In genomic region chr16:56936950-56937349, GRCh38 we compare ENCODE assay signal across 16 cellular contexts. TPM values are rescaled to one million over a fixed set of nuclear protein-coding genes. Genes with fewer than 3 reads are reported as not detected.
DNase-seq lines count a peak whose midpoint lies in the region; ATAC-seq and TF ChIP-seq lines count a peak whose summit lies in the region.
"Had no signal": no experiment of that assay in that cellular context is flagged by ENCODE, and none has a peak within 500 bp of the region (broad histone marks: within the 10 kb centered on the region; RNA-seq: fewer than 3 reads in every experiment).

No MANE protein-coding gene starts in this region.

- H3K9me3 ChIP-seq in RWPE2 (ENCODE audit: severe bottlenecking), result no peaks in the 10 kb centered on the region
- H3K9me3 ChIP-seq: colonic mucosa had no signal

- H3K27ac ChIP-seq in RWPE2 (ENCODE audit: poor library complexity, severe bottlenecking), result peak overlapping the region; percentile 71
- H3K27ac ChIP-seq: colonic mucosa, parathyroid adenoma had no signal

- ATAC-seq in RWPE2 (ENCODE audit: low read depth), result no peak
- ATAC-seq: HCT116 had no signal

- H3K4me3 ChIP-seq in RWPE2 (ENCODE audit: severe bottlenecking), result no peak overlapping the region
- peak overlapping the region; percentile 24 for H3K4me3 ChIP-seq in fibroblast of villous mesenchyme (ENCODE audit: low read depth, low read length)
- H3K4me3 ChIP-seq: colonic mucosa had no signal

- H3K9me3 Mint-ChIP-seq in activated naive CD4-positive, alpha-beta T cell treated with anti-CD3 and anti-CD28 coated beads, Interleukin-2, amount 50 U/mL, for 24 hours, result no peaks in the 10 kb centered on the region
- H3K9me3 Mint-ChIP-seq in activated naive CD4-positive, alpha-beta T cell treated with anti-CD3 and anti-CD28 coated beads, Interleukin-2, amount 10 ng/mL, durations not matched to agents 7 days and 5 days, result no peaks in the 10 kb centered on the region

- H3K4me1 ChIP-seq in RWPE2 (ENCODE audit: insufficient read depth, poor library complexity, severe bottlenecking), result peaks cover 26% of the 10 kb centered on the region
- H3K4me1 ChIP-seq: colonic mucosa had no signal

- H3K4me3 Mint-ChIP-seq in activated naive CD4-positive, alpha-beta T cell treated with anti-CD3 and anti-CD28 coated beads, Interleukin-2, amount 50 U/mL, for 24 hours, result peak overlapping the region; percentile 93
- H3K4me3 Mint-ChIP-seq in activated naive CD4-positive, alpha-beta T cell treated with anti-CD3 and anti-CD28 coated beads, Interleukin-2, amount 10 ng/mL, durations not matched to agents 7 days and 5 days, result no peak overlapping the region

- no peak overlapping the region for H3K27ac Mint-ChIP-seq in activated naive CD4-positive, alpha-beta T cell treated with anti-CD3 and anti-CD28 coated beads, Interleukin-2, amount 50 U/mL, for 24 hours
- H3K27ac Mint-ChIP-seq in activated naive CD4-positive, alpha-beta T cell treated with anti-CD3 and anti-CD28 coated beads, Interleukin-2, amount 10 ng/mL, durations not matched to agents 7 days and 5 days, result no peak overlapping the region

- peaks cover 60% of the 10 kb centered on the region for H3K4me1 Mint-ChIP-seq in activated naive CD4-positive, alpha-beta T cell treated with anti-CD3 and anti-CD28 coated beads, Interleukin-2, amount 50 U/mL, for 24 hours
- H3K4me1 Mint-ChIP-seq in activated naive CD4-positive, alpha-beta T cell treated with anti-CD3 and anti-CD28 coated beads, Interleukin-2, amount 10 ng/mL, durations not matched to agents 7 days and 5 days, result peaks cover 71% of the 10 kb centered on the region

- CTCF ChIA-PET in activated naive CD4-positive, alpha-beta T cell treated with anti-CD3 and anti-CD28 coated beads, Interleukin-2, amount 10 ng/mL, durations not matched to agents 7 days and 5 days (lab: Charles Lee), result interaction anchor here (0.9 to 1.2 kb wide), 2 partner anchors 14 to 69 kb away, joined by 3 read pairs; no protein-coding TSS in a partner anchor

- H3K27me3 ChIP-seq in RWPE2 (ENCODE audit: insufficient read depth, poor library complexity, severe bottlenecking), result no peaks in the 10 kb centered on the region
- H3K27me3 ChIP-seq: colonic mucosa had no signal

- TF ChIP-seq CTCF in RWPE2 (IDR thresholded peaks at IDR 0.05; ENCODE audit: poor library complexity, severe bottlenecking) (no peak), fibroblast of villous mesenchyme (IDR thresholded peaks at IDR 0.05; ENCODE audit: insufficient read depth, low read depth, low read length) (no peak)

- H3K36me3 Mint-ChIP-seq in activated naive CD4-positive, alpha-beta T cell treated with anti-CD3 and anti-CD28 coated beads, Interleukin-2, amount 50 U/mL, for 24 hours, result peaks cover 49% of the 10 kb centered on the region
- H3K36me3 Mint-ChIP-seq in activated naive CD4-positive, alpha-beta T cell treated with anti-CD3 and anti-CD28 coated beads, Interleukin-2, amount 10 ng/mL, durations not matched to agents 7 days and 5 days, result peaks cover 82% of the 10 kb centered on the region

- no peak for DNase-seq in activated naive CD4-positive, alpha-beta T cell treated with anti-CD3 and anti-CD28 coated beads, Interleukin-2, amount 10 ng/mL, durations not matched to agents 7 days and 5 days
- no peak for DNase-seq in RWPE2 (ENCODE audit: low spot score)
- DNase-seq in fibroblast of villous mesenchyme (ENCODE audit: low read depth), result no peak
- DNase-seq in superior temporal gyrus (ENCODE audit: extremely low spot score), result peak; percentile 69
- no peak for DNase-seq in activated CD4-positive, CD25-positive, alpha-beta regulatory T cell treated with anti-CD3 and anti-CD28 coated beads, Interleukin-2, amount 50 U/mL, for 72 hours
- DNase-seq in NCI-H146 (lab: John Stamatoyannopoulos, UW), result no peak
- DNase-seq in NCI-H345 (lab: John Stamatoyannopoulos, UW), result no peak
- DNase-seq: C1 segment of cervical spinal cord; colonic mucosa; NCI-H1694; NK-92 treated with Interleukin-12 subunit alpha and Interleukin-12 subunit beta, amount 100 ng/mL, for 24 hours had no signal

- peaks cover 96% of the 10 kb centered on the region for H3K36me3 ChIP-seq in RWPE2 (ENCODE audit: low read depth)

- no peaks in the 10 kb centered on the region for H3K27me3 Mint-ChIP-seq in activated naive CD4-positive, alpha-beta T cell treated with anti-CD3 and anti-CD28 coated beads, Interleukin-2, amount 50 U/mL, for 24 hours
- peaks cover 1% of the 10 kb centered on the region for H3K27me3 Mint-ChIP-seq in activated naive CD4-positive, alpha-beta T cell treated with anti-CD3 and anti-CD28 coated beads, Interleukin-2, amount 10 ng/mL, durations not matched to agents 7 days and 5 days

RNA-seq across cellular contexts. Expression of gene HERPUD1, which starts 5.0 kb away (rescaled TPM):
- total RNA-seq in fibroblast of villous mesenchyme, result 98.4 and 135 TPM in 2 replicates

RNA-seq across cellular contexts. Expression of gene CETP, which starts 24.8 kb away (rescaled TPM):
- not detected in 2 replicates for total RNA-seq in fibroblast of villous mesenchyme
- total RNA-seq: colonic mucosa, fibroblast of lung, G401 had no signal

RNA-seq across cellular contexts. Expression of gene NLRC5, which starts 52.4 kb away (rescaled TPM):
- 44.0 and 67.6 TPM in 2 replicates for total RNA-seq in fibroblast of villous mesenchyme
